In genomic region chr6:161010418-161010817, GRCh38 we compare ENCODE assay signal across 17 cellular contexts. TPM values are rescaled to one million over a fixed set of nuclear protein-coding genes. Genes with fewer than 3 reads are reported as not detected.
DNase-seq lines count a peak whose midpoint lies in the region; ATAC-seq and TF ChIP-seq lines count a peak whose summit lies in the region.
"Had no signal": no experiment of that assay in that cellular context is flagged by ENCODE, and none has a peak within 500 bp of the region (broad histone marks: within the 10 kb centered on the region; RNA-seq: fewer than 3 reads in every experiment).

No MANE protein-coding gene starts in this region.

- TF ChIP-seq CTCF in AG04450 (IDR thresholded peaks at IDR 0.05; ENCODE audit: low read depth, low read length) (no peak), cardiac fibroblast (IDR thresholded peaks at IDR 0.05; ENCODE audit: low read depth, low read length) (no peak)

- DNase-seq in AG04450 (ENCODE audit: low read depth, low spot score) (peak; percentile 53), cardiac fibroblast (ENCODE audit: low read depth in 2 of 2) (peak; percentile 60 to 75), kidney tubule cell (ENCODE audit: low spot score) (peak; percentile 45), HK-2 (ENCODE audit: unreplicated experiment) (no peak), NCI-H2196 (lab: John Stamatoyannopoulos, UW; ENCODE audit: unreplicated experiment) (no peak)
- no peak for DNase-seq in activated CD4-positive, alpha-beta T cell treated with anti-CD3 and anti-CD28 coated beads for 36 hours
- DNase-seq: activated CD8-positive, alpha-beta memory T cell treated with anti-CD3 and anti-CD28 coated beads, Interleukin-2, amount 10 ng/mL, durations not matched to agents 7 days and 5 days; DMS79 treated with DMSO at 0.1 percent for 48 hours; lower lobe of right lung; MV-4-11; NCI-H526 treated with DMSO at 0.1 percent for 48 hours; RPMI8226; upper lobe of right lung had no signal

- peak overlapping the region; percentile 16; the same call in 1 of the 2 replicates for H3K9ac ChIP-seq in HUES64 (ENCODE audit: low read depth, low read length)

- no peak overlapping the region for H3K27ac Mint-ChIP-seq in activated CD4-positive, alpha-beta T cell treated with anti-CD3 and anti-CD28 coated beads for 36 hours
- H3K27ac Mint-ChIP-seq: activated CD8-positive, alpha-beta memory T cell treated with anti-CD3 and anti-CD28 coated beads, Interleukin-2, amount 10 ng/mL, durations not matched to agents 7 days and 5 days; dendritic cell treated with granulocyte-macrophage colony-stimulating factor and Interleukin-4, amounts not matched to agents 40 ng/mL and 50 ng/mL, for 4 days had no signal

- 100% methylated on average over 1 of the region's 1 CpG for WGBS in HUES64

- no peak overlapping the region for H3K4me3 ChIP-seq in AG04450 (ENCODE audit: low read depth, low read length)
- no peak overlapping the region for H3K4me3 ChIP-seq in HUES64 (ENCODE audit: low read length)
- H3K4me3 ChIP-seq in cardiac fibroblast (replicated peaks in 1 of 2; ENCODE audit: low read depth in 2 of 2, low read length in 2 of 2): no peak overlapping the region
- H3K4me3 ChIP-seq: lower lobe of right lung, upper lobe of right lung had no signal

- POLR2A ChIA-PET in AG04450 (lab: Yijun Ruan, JAX): interaction anchor here (0.7 to 1.0 kb wide), 3 partner anchors 18 to 29 kb away, joined by 3 to 4 read pairs (median 4); no protein-coding TSS in a partner anchor
- POLR2A ChIA-PET in activated CD4-positive, alpha-beta T cell treated with anti-CD3 and anti-CD28 coated beads for 36 hours (lab: Charles Lee): no interaction called here

- CTCF ChIA-PET in AG04450 (lab: Charles Lee): interaction anchor here (0.5 to 3.6 kb wide), 3 partner anchors 17 to 363 kb away, joined by 3 to 22 read pairs (median 3); no protein-coding TSS in a partner anchor
- CTCF ChIA-PET in activated CD4-positive, alpha-beta T cell treated with anti-CD3 and anti-CD28 coated beads for 36 hours (lab: Charles Lee): interaction anchor here (3.4 kb wide), 1 partner anchor 12 kb away, joined by 11 read pairs; no protein-coding TSS in a partner anchor

- intact Hi-C loops in activated CD4-positive, alpha-beta T cell treated with anti-CD3 and anti-CD28 coated beads for 36 hours (cut with DNase I, micrococcal nuclease): no loop called here

- H3K27me3 Mint-ChIP-seq in activated CD4-positive, alpha-beta T cell treated with anti-CD3 and anti-CD28 coated beads for 36 hours: no peaks in the 10 kb centered on the region
- H3K27me3 Mint-ChIP-seq: activated CD8-positive, alpha-beta memory T cell treated with anti-CD3 and anti-CD28 coated beads, Interleukin-2, amount 10 ng/mL, durations not matched to agents 7 days and 5 days; activated naive CD4-positive, alpha-beta T cell treated with anti-CD3 and anti-CD28 coated beads, Interleukin-2, amount 50 U/mL, for 24 hours; dendritic cell treated with granulocyte-macrophage colony-stimulating factor and Interleukin-4, amounts not matched to agents 40 ng/mL and 50 ng/mL, for 4 days had no signal

- ATAC-seq in activated CD4-positive, alpha-beta T cell treated with anti-CD3 and anti-CD28 coated beads for 36 hours: no peak
- no peak for ATAC-seq in HG03432 (IDR thresholded peaks at IDR 0.05; ENCODE audit: unreplicated experiment)
- ATAC-seq: activated CD8-positive, alpha-beta memory T cell treated with anti-CD3 and anti-CD28 coated beads, Interleukin-2, amount 10 ng/mL, durations not matched to agents 7 days and 5 days; upper lobe of right lung had no signal

- H3K9me3 ChIP-seq in AG04450 (ENCODE audit: control insufficient read depth, insufficient read depth, low read length) (no peaks in the 10 kb centered on the region), HUES64 (ENCODE audit: insufficient read depth, low read depth, low read length) (no peaks in the 10 kb centered on the region)
- H3K9me3 ChIP-seq: lower lobe of right lung, upper lobe of right lung had no signal

- H3K36me3 Mint-ChIP-seq in activated CD4-positive, alpha-beta T cell treated with anti-CD3 and anti-CD28 coated beads for 36 hours (ENCODE audit: low read depth): peaks cover 12% of the 10 kb centered on the region

- H3K9me3 Mint-ChIP-seq in activated CD4-positive, alpha-beta T cell treated with anti-CD3 and anti-CD28 coated beads for 36 hours (ENCODE audit: low read depth): no peaks in the 10 kb centered on the region
- H3K9me3 Mint-ChIP-seq: activated naive CD4-positive, alpha-beta T cell treated with anti-CD3 and anti-CD28 coated beads, Interleukin-2, amount 50 U/mL, for 24 hours; dendritic cell treated with granulocyte-macrophage colony-stimulating factor and Interleukin-4, amounts not matched to agents 40 ng/mL and 50 ng/mL, for 4 days had no signal

- H3K4me1 ChIP-seq in HUES64 (ENCODE audit: insufficient read depth, low read length): peaks cover 49% of the 10 kb centered on the region

- H3K36me3 ChIP-seq in HUES64 (ENCODE audit: insufficient read depth, low read length): no peaks in the 10 kb centered on the region
- H3K36me3 ChIP-seq: lower lobe of right lung, upper lobe of right lung had no signal

- H3K27ac ChIP-seq in AG04450 (ENCODE audit: low read depth, low read length) (no peak overlapping the region), HUES64 (ENCODE audit: low read depth, low read length) (peak overlapping the region; percentile 75)
- H3K27ac ChIP-seq: lower lobe of right lung, upper lobe of right lung had no signal

- H3K4me3 Mint-ChIP-seq in activated CD4-positive, alpha-beta T cell treated with anti-CD3 and anti-CD28 coated beads for 36 hours: no peak overlapping the region
- H3K4me3 Mint-ChIP-seq: activated CD8-positive, alpha-beta memory T cell treated with anti-CD3 and anti-CD28 coated beads, Interleukin-2, amount 10 ng/mL, durations not matched to agents 7 days and 5 days; activated naive CD4-positive, alpha-beta T cell treated with anti-CD3 and anti-CD28 coated beads, Interleukin-2, amount 50 U/mL, for 24 hours; dendritic cell treated with granulocyte-macrophage colony-stimulating factor and Interleukin-4, amounts not matched to agents 40 ng/mL and 50 ng/mL, for 4 days had no signal

- peaks cover 30% of the 10 kb centered on the region for H3K4me1 Mint-ChIP-seq in activated CD4-positive, alpha-beta T cell treated with anti-CD3 and anti-CD28 coated beads for 36 hours
- H3K4me1 Mint-ChIP-seq: activated CD8-positive, alpha-beta memory T cell treated with anti-CD3 and anti-CD28 coated beads, Interleukin-2, amount 10 ng/mL, durations not matched to agents 7 days and 5 days had no signal

- H3K27me3 ChIP-seq in AG04450 (ENCODE audit: control insufficient read depth, insufficient read depth, low read length): no peaks in the 10 kb centered on the region
- no peaks in the 10 kb centered on the region for H3K27me3 ChIP-seq in HUES64 (ENCODE audit: insufficient read depth, low read length)
- H3K27me3 ChIP-seq: upper lobe of right lung had no signal

RNA-seq across cellular contexts. Expression of gene MAP3K4, which starts 18.8 kb away (rescaled TPM):
- 12.3 and 12.7 TPM in 2 replicates for polyA plus RNA-seq in AG04450 (2011; rRNA removed)
- 25.5 and 31.7 TPM in 2 replicates for polyA minus RNA-seq in AG04450 (2011; rRNA and poly(A)+ RNA removed)
- 26.2 TPM for polyA plus RNA-seq in HUES64 (2013, experiment 1 of 2)
- 24.5 TPM for polyA plus RNA-seq in HUES64 (2013, experiment 2 of 2)
- 10 to 100 TPM; 45.3 to 61.2 TPM for total RNA-seq in activated CD4-positive, alpha-beta T cell treated with anti-CD3 and anti-CD28 coated beads for 36 hours

Comparison
In these comparisons a context has a peak if more than half of its experiments do, and no peak if none do; other contexts are left out.
1. DNase-seq: peak in AG04450 (single experiment), cardiac fibroblast (2 of 2) and kidney tubule cell (single experiment); none in activated CD4-positive, alpha-beta T cell treated with anti-CD3 and anti-CD28 coated beads for 36 hours (single experiment), HK-2 (single experiment) and NCI-H2196 (single experiment).